In genomic region chr4:186887211-186887785, GRCh38 we compare ENCODE assay signal across 2 cellular contexts.
TF ChIP-seq lines count a peak whose summit lies in the region.

No MANE protein-coding gene starts in this region.

TF ChIP-seq in SK-N-SH treated with all-trans-retinoic acid at 6 μM for 48 hours, 23 proteins besides CTCF, POLR2A, EP300 and RAD21 (continued from another document):
- TF ChIP-seq, protein P1, sequence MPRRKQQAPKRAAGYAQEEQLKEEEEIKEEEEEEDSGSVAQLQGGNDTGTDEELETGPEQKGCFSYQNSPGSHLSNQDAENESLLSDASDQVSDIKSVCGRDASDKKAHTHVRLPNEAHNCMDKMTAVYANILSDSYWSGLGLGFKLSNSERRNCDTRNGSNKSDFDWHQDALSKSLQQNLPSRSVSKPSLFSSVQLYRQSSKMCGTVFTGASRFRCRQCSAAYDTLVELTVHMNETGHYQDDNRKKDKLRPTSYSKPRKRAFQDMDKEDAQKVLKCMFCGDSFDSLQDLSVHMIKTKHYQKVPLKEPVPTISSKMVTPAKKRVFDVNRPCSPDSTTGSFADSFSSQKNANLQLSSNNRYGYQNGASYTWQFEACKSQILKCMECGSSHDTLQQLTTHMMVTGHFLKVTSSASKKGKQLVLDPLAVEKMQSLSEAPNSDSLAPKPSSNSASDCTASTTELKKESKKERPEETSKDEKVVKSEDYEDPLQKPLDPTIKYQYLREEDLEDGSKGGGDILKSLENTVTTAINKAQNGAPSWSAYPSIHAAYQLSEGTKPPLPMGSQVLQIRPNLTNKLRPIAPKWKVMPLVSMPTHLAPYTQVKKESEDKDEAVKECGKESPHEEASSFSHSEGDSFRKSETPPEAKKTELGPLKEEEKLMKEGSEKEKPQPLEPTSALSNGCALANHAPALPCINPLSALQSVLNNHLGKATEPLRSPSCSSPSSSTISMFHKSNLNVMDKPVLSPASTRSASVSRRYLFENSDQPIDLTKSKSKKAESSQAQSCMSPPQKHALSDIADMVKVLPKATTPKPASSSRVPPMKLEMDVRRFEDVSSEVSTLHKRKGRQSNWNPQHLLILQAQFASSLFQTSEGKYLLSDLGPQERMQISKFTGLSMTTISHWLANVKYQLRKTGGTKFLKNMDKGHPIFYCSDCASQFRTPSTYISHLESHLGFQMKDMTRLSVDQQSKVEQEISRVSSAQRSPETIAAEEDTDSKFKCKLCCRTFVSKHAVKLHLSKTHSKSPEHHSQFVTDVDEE (CRISPR knock-in tag; IDR thresholded peaks at IDR 0.05) = no peak
- TF ChIP-seq RARB (CRISPR knock-in tag; IDR thresholded peaks at IDR 0.05) = no peak
- TF ChIP-seq ZNF8 (CRISPR knock-in tag; IDR thresholded peaks at IDR 0.05) = no peak
- TF ChIP-seq CSRNP3 (CRISPR knock-in tag; IDR thresholded peaks at IDR 0.05) = no peak
- TF ChIP-seq ESRRG (CRISPR knock-in tag; IDR thresholded peaks at IDR 0.05) = no peak
- TF ChIP-seq BACH2 (CRISPR knock-in tag; IDR thresholded peaks at IDR 0.05; ENCODE audit: borderline replicate concordance) = no peak
- no peak for TF ChIP-seq TCF4 (CRISPR knock-in tag; IDR thresholded peaks at IDR 0.05; ENCODE audit: borderline replicate concordance)
- no peak for TF ChIP-seq GLIS3 (CRISPR knock-in tag; IDR thresholded peaks at IDR 0.05)
- TF ChIP-seq ZC3H10 (CRISPR knock-in tag; IDR thresholded peaks at IDR 0.05) = no peak
- no peak for TF ChIP-seq ZNF565 (CRISPR knock-in tag; conservative IDR thresholded peaks at IDR 0.05; ENCODE audit: low read depth)

TF ChIP-seq in SK-N-SH, 30 proteins besides CTCF, POLR2A, EP300 and RAD21 (continued from another document):
- no peak for TF ChIP-seq IRF3 (IDR thresholded peaks at IDR 0.05; ENCODE audit: low read depth, low read length)
